1 cellular context compared by ENCODE assay signal in the genomic region with DNA sequence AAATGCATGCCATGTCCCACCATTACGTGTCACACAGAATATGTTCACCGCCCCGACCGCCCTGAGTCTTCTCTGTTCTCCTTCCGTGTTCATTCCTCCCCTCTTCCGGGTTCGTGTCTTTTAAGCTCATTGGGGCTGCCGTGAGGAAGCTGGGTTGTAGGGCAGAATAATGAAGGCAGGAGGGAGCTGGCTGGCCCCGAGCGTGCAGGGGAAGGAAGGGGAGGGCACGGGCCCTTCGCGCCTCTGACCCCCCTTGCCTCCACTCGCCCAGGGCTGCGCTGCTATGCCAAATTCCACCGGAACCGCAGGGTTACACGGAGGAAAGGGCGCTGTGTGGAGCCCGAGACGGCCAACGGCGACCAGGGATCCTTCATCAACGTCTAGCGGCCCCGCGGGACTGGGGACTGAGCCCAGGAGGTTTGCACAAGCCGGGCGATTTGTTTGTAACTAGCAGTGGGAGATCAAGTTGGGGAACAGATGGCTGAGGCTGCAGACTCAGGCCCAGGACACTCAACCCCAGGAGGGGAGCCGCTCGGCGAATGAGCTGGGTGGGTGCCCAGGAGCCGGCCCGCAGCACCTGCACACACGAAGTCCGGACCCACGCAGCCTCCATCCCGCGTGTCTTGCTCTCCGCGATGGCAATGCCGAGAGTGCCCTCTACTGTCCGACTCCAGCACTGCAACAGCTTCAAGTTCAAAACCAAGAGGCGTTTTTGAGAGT.
TF ChIP-seq lines count a peak whose summit lies in the region.

No MANE protein-coding gene starts in this region.

TF ChIP-seq in K562, 482 proteins besides CTCF, POLR2A, EP300 and RAD21 (continues in another document):
- TF ChIP-seq FOXK2 (conservative IDR thresholded peaks at IDR 0.05 in 1 of 2, IDR thresholded peaks at IDR 0.05 in 1 of 2; ENCODE audit: low read depth in 2 of 2): 0 out of 4 replicates have a peak, but pooled peaks of 1 of the 2 experiments have one; percentile 26
- no peak for TF ChIP-seq MECOM (CRISPR knock-in tag; IDR thresholded peaks at IDR 0.05)
- TF ChIP-seq HCFC1 (IDR thresholded peaks at IDR 0.05; ENCODE audit: low read depth, low read length): peak; percentile 48; the same call in 1 of the 2 replicates
- 0 out of 2 replicates have a peak, but pooled peaks have one; percentile 48 for TF ChIP-seq KDM2B (CRISPR knock-in tag; IDR thresholded peaks at IDR 0.05)
- TF ChIP-seq, protein P1, sequence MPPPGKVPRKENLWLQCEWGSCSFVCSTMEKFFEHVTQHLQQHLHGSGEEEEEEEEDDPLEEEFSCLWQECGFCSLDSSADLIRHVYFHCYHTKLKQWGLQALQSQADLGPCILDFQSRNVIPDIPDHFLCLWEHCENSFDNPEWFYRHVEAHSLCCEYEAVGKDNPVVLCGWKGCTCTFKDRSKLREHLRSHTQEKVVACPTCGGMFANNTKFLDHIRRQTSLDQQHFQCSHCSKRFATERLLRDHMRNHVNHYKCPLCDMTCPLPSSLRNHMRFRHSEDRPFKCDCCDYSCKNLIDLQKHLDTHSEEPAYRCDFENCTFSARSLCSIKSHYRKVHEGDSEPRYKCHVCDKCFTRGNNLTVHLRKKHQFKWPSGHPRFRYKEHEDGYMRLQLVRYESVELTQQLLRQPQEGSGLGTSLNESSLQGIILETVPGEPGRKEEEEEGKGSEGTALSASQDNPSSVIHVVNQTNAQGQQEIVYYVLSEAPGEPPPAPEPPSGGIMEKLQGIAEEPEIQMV (tag; conservative IDR thresholded peaks at IDR 0.05; ENCODE audit: low read depth): no peak
- TF ChIP-seq, protein P2, sequence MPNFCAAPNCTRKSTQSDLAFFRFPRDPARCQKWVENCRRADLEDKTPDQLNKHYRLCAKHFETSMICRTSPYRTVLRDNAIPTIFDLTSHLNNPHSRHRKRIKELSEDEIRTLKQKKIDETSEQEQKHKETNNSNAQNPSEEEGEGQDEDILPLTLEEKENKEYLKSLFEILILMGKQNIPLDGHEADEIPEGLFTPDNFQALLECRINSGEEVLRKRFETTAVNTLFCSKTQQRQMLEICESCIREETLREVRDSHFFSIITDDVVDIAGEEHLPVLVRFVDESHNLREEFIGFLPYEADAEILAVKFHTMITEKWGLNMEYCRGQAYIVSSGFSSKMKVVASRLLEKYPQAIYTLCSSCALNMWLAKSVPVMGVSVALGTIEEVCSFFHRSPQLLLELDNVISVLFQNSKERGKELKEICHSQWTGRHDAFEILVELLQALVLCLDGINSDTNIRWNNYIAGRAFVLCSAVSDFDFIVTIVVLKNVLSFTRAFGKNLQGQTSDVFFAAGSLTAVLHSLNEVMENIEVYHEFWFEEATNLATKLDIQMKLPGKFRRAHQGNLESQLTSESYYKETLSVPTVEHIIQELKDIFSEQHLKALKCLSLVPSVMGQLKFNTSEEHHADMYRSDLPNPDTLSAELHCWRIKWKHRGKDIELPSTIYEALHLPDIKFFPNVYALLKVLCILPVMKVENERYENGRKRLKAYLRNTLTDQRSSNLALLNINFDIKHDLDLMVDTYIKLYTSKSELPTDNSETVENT (CRISPR knock-in tag; IDR thresholded peaks at IDR 0.05): peak; percentile 59; the same call in 1 of the 2 replicates
- TF ChIP-seq ZNF174 (CRISPR knock-in tag; IDR thresholded peaks at IDR 0.05): no peak
- no peak for TF ChIP-seq OTX1 (CRISPR knock-in tag; IDR thresholded peaks at IDR 0.05)
- no peak for TF ChIP-seq ZNF830 (CRISPR knock-in tag; IDR thresholded peaks at IDR 0.05)
- no peak for TF ChIP-seq HNRNPH1 (optimal IDR thresholded peaks at IDR 0.05; ENCODE audit: low read depth, low read length)
- TF ChIP-seq, protein P3, sequence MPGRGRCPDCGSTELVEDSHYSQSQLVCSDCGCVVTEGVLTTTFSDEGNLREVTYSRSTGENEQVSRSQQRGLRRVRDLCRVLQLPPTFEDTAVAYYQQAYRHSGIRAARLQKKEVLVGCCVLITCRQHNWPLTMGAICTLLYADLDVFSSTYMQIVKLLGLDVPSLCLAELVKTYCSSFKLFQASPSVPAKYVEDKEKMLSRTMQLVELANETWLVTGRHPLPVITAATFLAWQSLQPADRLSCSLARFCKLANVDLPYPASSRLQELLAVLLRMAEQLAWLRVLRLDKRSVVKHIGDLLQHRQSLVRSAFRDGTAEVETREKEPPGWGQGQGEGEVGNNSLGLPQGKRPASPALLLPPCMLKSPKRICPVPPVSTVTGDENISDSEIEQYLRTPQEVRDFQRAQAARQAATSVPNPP (IDR thresholded peaks at IDR 0.05; ENCODE audit: borderline replicate concordance, insufficient read depth, insufficient read length): no peak
- peak; percentile 91 for TF ChIP-seq CC2D1A (IDR thresholded peaks at IDR 0.05)
- TF ChIP-seq CREB1 (IDR thresholded peaks at IDR 0.05): peak; percentile 14; the same call in 1 of the 2 replicates
- peak; percentile 63; the same call in 1 of the 2 replicates for TF ChIP-seq CREB1 (CRISPR knock-in tag; IDR thresholded peaks at IDR 0.05)
- TF ChIP-seq CBFB (CRISPR knock-in tag; IDR thresholded peaks at IDR 0.05): peak; percentile 45; the same call in 1 of the 2 replicates
- peak; percentile 28 for TF ChIP-seq NEUROD1 (IDR thresholded peaks at IDR 0.05; ENCODE audit: borderline replicate concordance, low read depth, low read length, partially characterized antibody)
- TF ChIP-seq ZC3H4 (CRISPR knock-in tag; IDR thresholded peaks at IDR 0.05; ENCODE audit: borderline replicate concordance): 0 out of 2 replicates have a peak, but pooled peaks have one; percentile 46
- TF ChIP-seq SAFB (IDR thresholded peaks at IDR 0.05; ENCODE audit: borderline replicate concordance, low read depth, low read length): peak; percentile 94
- no peak for TF ChIP-seq LEF1 (IDR thresholded peaks at IDR 0.05)
- TF ChIP-seq, protein P4, sequence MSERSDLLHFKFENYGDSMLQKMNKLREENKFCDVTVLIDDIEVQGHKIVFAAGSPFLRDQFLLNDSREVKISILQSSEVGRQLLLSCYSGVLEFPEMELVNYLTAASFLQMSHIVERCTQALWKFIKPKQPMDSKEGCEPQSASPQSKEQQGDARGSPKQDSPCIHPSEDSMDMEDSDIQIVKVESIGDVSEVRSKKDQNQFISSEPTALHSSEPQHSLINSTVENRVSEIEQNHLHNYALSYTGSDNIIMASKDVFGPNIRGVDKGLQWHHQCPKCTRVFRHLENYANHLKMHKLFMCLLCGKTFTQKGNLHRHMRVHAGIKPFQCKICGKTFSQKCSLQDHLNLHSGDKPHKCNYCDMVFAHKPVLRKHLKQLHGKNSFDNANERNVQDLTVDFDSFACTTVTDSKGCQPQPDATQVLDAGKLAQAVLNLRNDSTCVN (CRISPR knock-in tag; IDR thresholded peaks at IDR 0.05): no peak
- TF ChIP-seq ZNF134 (CRISPR knock-in tag; conservative IDR thresholded peaks at IDR 0.05): no peak
- TF ChIP-seq, protein P5, sequence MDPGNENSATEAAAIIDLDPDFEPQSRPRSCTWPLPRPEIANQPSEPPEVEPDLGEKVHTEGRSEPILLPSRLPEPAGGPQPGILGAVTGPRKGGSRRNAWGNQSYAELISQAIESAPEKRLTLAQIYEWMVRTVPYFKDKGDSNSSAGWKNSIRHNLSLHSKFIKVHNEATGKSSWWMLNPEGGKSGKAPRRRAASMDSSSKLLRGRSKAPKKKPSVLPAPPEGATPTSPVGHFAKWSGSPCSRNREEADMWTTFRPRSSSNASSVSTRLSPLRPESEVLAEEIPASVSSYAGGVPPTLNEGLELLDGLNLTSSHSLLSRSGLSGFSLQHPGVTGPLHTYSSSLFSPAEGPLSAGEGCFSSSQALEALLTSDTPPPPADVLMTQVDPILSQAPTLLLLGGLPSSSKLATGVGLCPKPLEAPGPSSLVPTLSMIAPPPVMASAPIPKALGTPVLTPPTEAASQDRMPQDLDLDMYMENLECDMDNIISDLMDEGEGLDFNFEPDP (CRISPR knock-in tag; IDR thresholded peaks at IDR 0.05): no peak
- TF ChIP-seq ARID1B (IDR thresholded peaks at IDR 0.05): 0 out of 2 replicates have a peak, but pooled peaks have one; percentile 11
- TF ChIP-seq SP1 (CRISPR knock-in tag; IDR thresholded peaks at IDR 0.05): peak; percentile 69; the same call in 1 of the 2 replicates
- no peak for TF ChIP-seq SMAD2 (IDR thresholded peaks at IDR 0.05; ENCODE audit: low read depth, low read length)
- TF ChIP-seq SLC30A9 (CRISPR knock-in tag; IDR thresholded peaks at IDR 0.05): no peak
- TF ChIP-seq ZNF274 (IDR thresholded peaks at IDR 0.05; ENCODE audit: borderline replicate concordance, low read depth, low read length): no peak
- peak; percentile 75; the same call in 1 of the 2 replicates for TF ChIP-seq MTA3 (IDR thresholded peaks at IDR 0.05; ENCODE audit: borderline replicate concordance)
- TF ChIP-seq, protein P6, sequence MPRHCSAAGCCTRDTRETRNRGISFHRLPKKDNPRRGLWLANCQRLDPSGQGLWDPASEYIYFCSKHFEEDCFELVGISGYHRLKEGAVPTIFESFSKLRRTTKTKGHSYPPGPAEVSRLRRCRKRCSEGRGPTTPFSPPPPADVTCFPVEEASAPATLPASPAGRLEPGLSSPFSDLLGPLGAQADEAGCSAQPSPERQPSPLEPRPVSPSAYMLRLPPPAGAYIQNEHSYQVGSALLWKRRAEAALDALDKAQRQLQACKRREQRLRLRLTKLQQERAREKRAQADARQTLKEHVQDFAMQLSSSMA (CRISPR knock-in tag; IDR thresholded peaks at IDR 0.05): no peak
- TF ChIP-seq, protein P7, sequence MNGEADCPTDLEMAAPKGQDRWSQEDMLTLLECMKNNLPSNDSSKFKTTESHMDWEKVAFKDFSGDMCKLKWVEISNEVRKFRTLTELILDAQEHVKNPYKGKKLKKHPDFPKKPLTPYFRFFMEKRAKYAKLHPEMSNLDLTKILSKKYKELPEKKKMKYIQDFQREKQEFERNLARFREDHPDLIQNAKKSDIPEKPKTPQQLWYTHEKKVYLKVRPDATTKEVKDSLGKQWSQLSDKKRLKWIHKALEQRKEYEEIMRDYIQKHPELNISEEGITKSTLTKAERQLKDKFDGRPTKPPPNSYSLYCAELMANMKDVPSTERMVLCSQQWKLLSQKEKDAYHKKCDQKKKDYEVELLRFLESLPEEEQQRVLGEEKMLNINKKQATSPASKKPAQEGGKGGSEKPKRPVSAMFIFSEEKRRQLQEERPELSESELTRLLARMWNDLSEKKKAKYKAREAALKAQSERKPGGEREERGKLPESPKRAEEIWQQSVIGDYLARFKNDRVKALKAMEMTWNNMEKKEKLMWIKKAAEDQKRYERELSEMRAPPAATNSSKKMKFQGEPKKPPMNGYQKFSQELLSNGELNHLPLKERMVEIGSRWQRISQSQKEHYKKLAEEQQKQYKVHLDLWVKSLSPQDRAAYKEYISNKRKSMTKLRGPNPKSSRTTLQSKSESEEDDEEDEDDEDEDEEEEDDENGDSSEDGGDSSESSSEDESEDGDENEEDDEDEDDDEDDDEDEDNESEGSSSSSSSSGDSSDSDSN (IDR thresholded peaks at IDR 0.05; ENCODE audit: borderline replicate concordance in 1 of 2, low read depth in 2 of 2, low read length in 2 of 2): peak in 1 of 2 experiments; percentile 48; a peak in 1 of 4 replicates
- peak; percentile 66 for TF ChIP-seq NFIC (IDR thresholded peaks at IDR 0.05)
- peak; percentile 97 for TF ChIP-seq L3MBTL2 (IDR thresholded peaks at IDR 0.05)
- TF ChIP-seq, protein P8, sequence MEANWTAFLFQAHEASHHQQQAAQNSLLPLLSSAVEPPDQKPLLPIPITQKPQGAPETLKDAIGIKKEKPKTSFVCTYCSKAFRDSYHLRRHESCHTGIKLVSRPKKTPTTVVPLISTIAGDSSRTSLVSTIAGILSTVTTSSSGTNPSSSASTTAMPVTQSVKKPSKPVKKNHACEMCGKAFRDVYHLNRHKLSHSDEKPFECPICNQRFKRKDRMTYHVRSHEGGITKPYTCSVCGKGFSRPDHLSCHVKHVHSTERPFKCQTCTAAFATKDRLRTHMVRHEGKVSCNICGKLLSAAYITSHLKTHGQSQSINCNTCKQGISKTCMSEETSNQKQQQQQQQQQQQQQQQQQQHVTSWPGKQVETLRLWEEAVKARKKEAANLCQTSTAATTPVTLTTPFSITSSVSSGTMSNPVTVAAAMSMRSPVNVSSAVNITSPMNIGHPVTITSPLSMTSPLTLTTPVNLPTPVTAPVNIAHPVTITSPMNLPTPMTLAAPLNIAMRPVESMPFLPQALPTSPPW (CRISPR knock-in tag; IDR thresholded peaks at IDR 0.05): peak; percentile 54
- TF ChIP-seq, protein P9, sequence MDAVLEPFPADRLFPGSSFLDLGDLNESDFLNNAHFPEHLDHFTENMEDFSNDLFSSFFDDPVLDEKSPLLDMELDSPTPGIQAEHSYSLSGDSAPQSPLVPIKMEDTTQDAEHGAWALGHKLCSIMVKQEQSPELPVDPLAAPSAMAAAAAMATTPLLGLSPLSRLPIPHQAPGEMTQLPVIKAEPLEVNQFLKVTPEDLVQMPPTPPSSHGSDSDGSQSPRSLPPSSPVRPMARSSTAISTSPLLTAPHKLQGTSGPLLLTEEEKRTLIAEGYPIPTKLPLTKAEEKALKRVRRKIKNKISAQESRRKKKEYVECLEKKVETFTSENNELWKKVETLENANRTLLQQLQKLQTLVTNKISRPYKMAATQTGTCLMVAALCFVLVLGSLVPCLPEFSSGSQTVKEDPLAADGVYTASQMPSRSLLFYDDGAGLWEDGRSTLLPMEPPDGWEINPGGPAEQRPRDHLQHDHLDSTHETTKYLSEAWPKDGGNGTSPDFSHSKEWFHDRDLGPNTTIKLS (IDR thresholded peaks at IDR 0.05; ENCODE audit: borderline replicate concordance, low read depth): 0 out of 2 replicates have a peak, but pooled peaks have one; percentile 29
- TF ChIP-seq TARDBP (IDR thresholded peaks at IDR 0.05): peak; percentile 64; the same call in 1 of the 2 replicates
- TF ChIP-seq, protein P10, sequence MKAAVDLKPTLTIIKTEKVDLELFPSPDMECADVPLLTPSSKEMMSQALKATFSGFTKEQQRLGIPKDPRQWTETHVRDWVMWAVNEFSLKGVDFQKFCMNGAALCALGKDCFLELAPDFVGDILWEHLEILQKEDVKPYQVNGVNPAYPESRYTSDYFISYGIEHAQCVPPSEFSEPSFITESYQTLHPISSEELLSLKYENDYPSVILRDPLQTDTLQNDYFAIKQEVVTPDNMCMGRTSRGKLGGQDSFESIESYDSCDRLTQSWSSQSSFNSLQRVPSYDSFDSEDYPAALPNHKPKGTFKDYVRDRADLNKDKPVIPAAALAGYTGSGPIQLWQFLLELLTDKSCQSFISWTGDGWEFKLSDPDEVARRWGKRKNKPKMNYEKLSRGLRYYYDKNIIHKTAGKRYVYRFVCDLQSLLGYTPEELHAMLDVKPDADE (conservative IDR thresholded peaks at IDR 0.05; ENCODE audit: control insufficient read depth, low read depth, low read length): 0 out of 2 replicates have a peak, but pooled peaks have one; percentile 43
- TF ChIP-seq, protein P11, sequence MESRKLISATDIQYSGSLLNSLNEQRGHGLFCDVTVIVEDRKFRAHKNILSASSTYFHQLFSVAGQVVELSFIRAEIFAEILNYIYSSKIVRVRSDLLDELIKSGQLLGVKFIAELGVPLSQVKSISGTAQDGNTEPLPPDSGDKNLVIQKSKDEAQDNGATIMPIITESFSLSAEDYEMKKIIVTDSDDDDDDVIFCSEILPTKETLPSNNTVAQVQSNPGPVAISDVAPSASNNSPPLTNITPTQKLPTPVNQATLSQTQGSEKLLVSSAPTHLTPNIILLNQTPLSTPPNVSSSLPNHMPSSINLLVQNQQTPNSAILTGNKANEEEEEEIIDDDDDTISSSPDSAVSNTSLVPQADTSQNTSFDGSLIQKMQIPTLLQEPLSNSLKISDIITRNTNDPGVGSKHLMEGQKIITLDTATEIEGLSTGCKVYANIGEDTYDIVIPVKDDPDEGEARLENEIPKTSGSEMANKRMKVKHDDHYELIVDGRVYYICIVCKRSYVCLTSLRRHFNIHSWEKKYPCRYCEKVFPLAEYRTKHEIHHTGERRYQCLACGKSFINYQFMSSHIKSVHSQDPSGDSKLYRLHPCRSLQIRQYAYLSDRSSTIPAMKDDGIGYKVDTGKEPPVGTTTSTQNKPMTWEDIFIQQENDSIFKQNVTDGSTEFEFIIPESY (CRISPR knock-in tag; IDR thresholded peaks at IDR 0.05): peak; percentile 94
- no peak for TF ChIP-seq ERF (CRISPR knock-in tag; IDR thresholded peaks at IDR 0.05)
